1 cellular context compared by ENCODE assay signal in the genomic region with DNA sequence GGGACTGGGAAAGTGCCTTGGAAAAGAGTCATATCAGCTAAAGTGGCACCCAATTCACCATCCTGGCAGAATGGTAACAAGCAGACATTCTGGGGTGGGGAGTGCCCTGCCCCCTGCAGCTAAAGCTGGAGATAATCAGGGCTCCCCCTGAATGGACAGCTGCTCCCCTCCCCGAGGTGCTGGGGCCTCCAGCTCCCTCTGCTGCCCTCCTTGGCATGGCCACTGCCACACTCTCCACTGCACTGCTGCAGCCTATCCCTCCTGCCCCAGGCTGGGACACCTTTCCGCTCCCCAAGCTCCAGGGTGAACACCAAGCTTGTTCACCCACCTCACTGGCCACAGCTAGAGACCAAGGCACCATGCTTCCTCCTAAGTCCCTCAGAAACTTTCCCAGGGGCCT.
TF ChIP-seq lines count a peak whose summit lies in the region.

No MANE protein-coding gene starts in this region.

TF ChIP-seq in liver, 16 proteins besides CTCF, POLR2A, EP300 and RAD21 (continued from another document):
- TF ChIP-seq, protein P1, sequence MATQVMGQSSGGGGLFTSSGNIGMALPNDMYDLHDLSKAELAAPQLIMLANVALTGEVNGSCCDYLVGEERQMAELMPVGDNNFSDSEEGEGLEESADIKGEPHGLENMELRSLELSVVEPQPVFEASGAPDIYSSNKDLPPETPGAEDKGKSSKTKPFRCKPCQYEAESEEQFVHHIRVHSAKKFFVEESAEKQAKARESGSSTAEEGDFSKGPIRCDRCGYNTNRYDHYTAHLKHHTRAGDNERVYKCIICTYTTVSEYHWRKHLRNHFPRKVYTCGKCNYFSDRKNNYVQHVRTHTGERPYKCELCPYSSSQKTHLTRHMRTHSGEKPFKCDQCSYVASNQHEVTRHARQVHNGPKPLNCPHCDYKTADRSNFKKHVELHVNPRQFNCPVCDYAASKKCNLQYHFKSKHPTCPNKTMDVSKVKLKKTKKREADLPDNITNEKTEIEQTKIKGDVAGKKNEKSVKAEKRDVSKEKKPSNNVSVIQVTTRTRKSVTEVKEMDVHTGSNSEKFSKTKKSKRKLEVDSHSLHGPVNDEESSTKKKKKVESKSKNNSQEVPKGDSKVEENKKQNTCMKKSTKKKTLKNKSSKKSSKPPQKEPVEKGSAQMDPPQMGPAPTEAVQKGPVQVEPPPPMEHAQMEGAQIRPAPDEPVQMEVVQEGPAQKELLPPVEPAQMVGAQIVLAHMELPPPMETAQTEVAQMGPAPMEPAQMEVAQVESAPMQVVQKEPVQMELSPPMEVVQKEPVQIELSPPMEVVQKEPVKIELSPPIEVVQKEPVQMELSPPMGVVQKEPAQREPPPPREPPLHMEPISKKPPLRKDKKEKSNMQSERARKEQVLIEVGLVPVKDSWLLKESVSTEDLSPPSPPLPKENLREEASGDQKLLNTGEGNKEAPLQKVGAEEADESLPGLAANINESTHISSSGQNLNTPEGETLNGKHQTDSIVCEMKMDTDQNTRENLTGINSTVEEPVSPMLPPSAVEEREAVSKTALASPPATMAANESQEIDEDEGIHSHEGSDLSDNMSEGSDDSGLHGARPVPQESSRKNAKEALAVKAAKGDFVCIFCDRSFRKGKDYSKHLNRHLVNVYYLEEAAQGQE (IDR thresholded peaks at IDR 0.05), result no peak
- TF ChIP-seq, protein P2, sequence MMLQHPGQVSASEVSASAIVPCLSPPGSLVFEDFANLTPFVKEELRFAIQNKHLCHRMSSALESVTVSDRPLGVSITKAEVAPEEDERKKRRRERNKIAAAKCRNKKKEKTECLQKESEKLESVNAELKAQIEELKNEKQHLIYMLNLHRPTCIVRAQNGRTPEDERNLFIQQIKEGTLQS (IDR thresholded peaks at IDR 0.05), result no peak
